Comparison of ENCODE assay signal across 18 cellular contexts in the genomic region with DNA sequence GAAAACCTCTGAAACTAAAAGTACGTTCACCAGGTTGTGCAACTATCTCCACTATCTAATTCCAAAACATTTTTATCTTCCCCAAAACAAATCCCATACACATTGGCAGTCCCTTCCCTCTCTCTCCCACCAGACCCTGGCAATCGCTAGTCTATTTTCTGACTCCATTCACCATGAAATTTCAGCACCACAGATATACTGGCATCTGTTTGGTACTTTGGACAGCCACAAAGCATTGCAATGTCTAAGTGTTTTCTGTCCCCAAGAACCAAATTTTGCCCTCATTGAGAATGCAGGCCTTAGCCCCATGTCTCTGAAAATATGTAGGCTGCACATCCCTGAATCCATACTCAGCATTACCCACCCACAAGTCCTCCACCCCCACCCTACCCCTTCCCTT. TPM values are rescaled to one million over a fixed set of nuclear protein-coding genes. Genes with fewer than 3 reads are reported as not detected.
DNase-seq lines count a peak whose midpoint lies in the region; ATAC-seq and TF ChIP-seq lines count a peak whose summit lies in the region.
"Had no signal": no experiment of that assay in that cellular context is flagged by ENCODE, and none has a peak within 500 bp of the region (broad histone marks: within the 10 kb centered on the region; RNA-seq: fewer than 3 reads in every experiment).

No MANE protein-coding gene starts in this region.

- H2AFZ ChIP-seq in SK-N-SH (ENCODE audit: low read depth) = no peak overlapping the region
- H2AFZ ChIP-seq: GM23338 had no signal

- no peak for TF ChIP-seq RAD21 in SK-N-SH (IDR thresholded peaks at IDR 0.05; ENCODE audit: low read length)

- H3K4me1 ChIP-seq in SK-N-SH (ENCODE audit: control insufficient read depth in 1 of 2, insufficient read depth in 2 of 2, low read depth in 1 of 2, low read length in 1 of 2) (no peaks in the 10 kb centered on the region; a peak in 1 of 4 replicates), left ventricle myocardium inferior (peaks cover 17% of the 10 kb centered on the region), right atrium auricular region (peaks cover 0 to 7% of the 10 kb centered on the region in 2 donors), skeletal muscle tissue (ENCODE audit: control insufficient read depth in 3 of 3, insufficient read depth in 3 of 3, low read length in 3 of 3) (peaks cover 25 to 46% (median 42%) of the 10 kb centered on the region in 3 donors), transverse colon (peaks cover 0 to 13% (median 5%) of the 10 kb centered on the region in 4 donors)

- no peak for TF ChIP-seq POLR2A in transverse colon (IDR thresholded peaks at IDR 0.05)

- H3K27ac ChIP-seq in SK-N-SH (ENCODE audit: low read depth in 2 of 2, low read length in 1 of 2) = no peak overlapping the region
- peak overlapping the region; percentile 75 for H3K27ac ChIP-seq in left ventricle myocardium inferior (replicated peaks)
- H3K27ac ChIP-seq in right atrium auricular region = peak overlapping the region in 1 of 2 donors; percentile 29
- peak overlapping the region; percentile 80 for H3K27ac ChIP-seq in KOPT-K1 (ENCODE audit: low read depth, low read length, poor library complexity, severe bottlenecking)
- H3K27ac ChIP-seq in skeletal muscle tissue (ENCODE audit: low read depth, low read length) = peak overlapping the region; percentile 97
- no peak overlapping the region for H3K27ac ChIP-seq in transverse colon
- H3K27ac ChIP-seq: 22Rv1, BLaER1 had no signal

- H3K27me3 ChIP-seq in SK-N-SH (ENCODE audit: insufficient read depth) (peaks cover 10% of the 10 kb centered on the region; the same call in 1 of the 2 replicates), left ventricle myocardium inferior (ENCODE audit: low read depth) (peaks cover 35% of the 10 kb centered on the region), right atrium auricular region (no peaks in the 10 kb centered on the region), skeletal muscle tissue (ENCODE audit: control insufficient read depth in 3 of 3, insufficient read depth in 3 of 3, low read length in 3 of 3) (no peaks in the 10 kb centered on the region), transverse colon (peaks cover 16% of the 10 kb centered on the region)
- H3K27me3 ChIP-seq: BLaER1 had no signal

- no peaks in the 10 kb centered on the region for H3K9me2 ChIP-seq in SK-N-SH

- no peaks in the 10 kb centered on the region for H3K9me3 ChIP-seq in SK-N-SH
- H3K9me3 ChIP-seq in left ventricle myocardium inferior (replicated peaks) = no peaks in the 10 kb centered on the region
- H3K9me3 ChIP-seq in right atrium auricular region = no peaks in the 10 kb centered on the region
- no peaks in the 10 kb centered on the region for H3K9me3 ChIP-seq in KOPT-K1 (ENCODE audit: insufficient read depth, low read length, poor library complexity, severe bottlenecking)
- H3K9me3 ChIP-seq in skeletal muscle tissue (ENCODE audit: control insufficient read depth in 3 of 3, low read length in 3 of 3) = no peaks in the 10 kb centered on the region
- H3K9me3 ChIP-seq in transverse colon = no peaks in the 10 kb centered on the region
- H3K9me3 ChIP-seq: BLaER1 had no signal

- DNase-seq in SK-N-SH (no peak), left ventricle myocardium inferior (no peak), right atrium auricular region (ENCODE audit: low spot score) (no peak), HuH-7.5 (ENCODE audit: low spot score) (no peak), transverse colon (no peak)
- DNase-seq: CD4-positive, alpha-beta memory T cell; DMS153; DMS79; GF-D8; HCEC 1CT had no signal

- in situ Hi-C loops in transverse colon (cut with MboI; ENCODE audit: low pct_ligation_motif_present in 1 of 4, low pct_unique_long_range_greater_than_20kb in 1 of 4, low sequenced_read_pairs in 3 of 4) = no loop called here

- WGBS in SK-N-SH (ENCODE audit: low lambda C conversion rate) = 35% methylated on average over 2 of the region's 2 CpGs
- WGBS in transverse colon (ENCODE audit: low coverage in 1 of 2), 2 donors = 48 to 71% methylated on average over 2 of the region's 2 CpGs

- no peaks in the 10 kb centered on the region for H3F3A ChIP-seq in SK-N-SH (replicated peaks; ENCODE audit: insufficient read depth)

- no peak overlapping the region for H3K4me2 ChIP-seq in SK-N-SH
- H3K4me2 ChIP-seq: BLaER1, GM23338 had no signal

- H3K4me3 ChIP-seq in SK-N-SH (ENCODE audit: low read depth in 2 of 2, low read length in 1 of 2) = no peak overlapping the region
- H3K4me3 ChIP-seq in left ventricle myocardium inferior = no peak overlapping the region
- H3K4me3 ChIP-seq in right atrium auricular region = no peak overlapping the region
- H3K4me3 ChIP-seq in skeletal muscle tissue (ENCODE audit: low read length in 3 of 3) = no peak overlapping the region
- H3K4me3 ChIP-seq in transverse colon = no peak overlapping the region
- H3K4me3 ChIP-seq: BLaER1, GM23338 had no signal

- CTCF ChIA-PET in SK-N-SH (lab: Yijun Ruan, JAX) = no interaction called here

- H3K9ac ChIP-seq in SK-N-SH = no peak overlapping the region
- peak overlapping the region; percentile 8 to 71 (median 26) for H3K9ac ChIP-seq in skeletal muscle tissue (ENCODE audit: low read depth in 1 of 3, low read length in 3 of 3)
- H3K9ac ChIP-seq: BLaER1 had no signal

- POLR2A ChIA-PET in SK-N-SH (lab: Yijun Ruan, JAX) = no interaction called here

- no peak for TF ChIP-seq EP300 in SK-N-SH (IDR thresholded peaks at IDR 0.05; ENCODE audit: borderline replicate concordance in 1 of 2, low read depth in 1 of 2, low read length in 1 of 2)
- no peak for TF ChIP-seq EP300 in transverse colon (IDR thresholded peaks at IDR 0.05; ENCODE audit: low read depth)

- intact Hi-C loops in left ventricle myocardium inferior (cut with micrococcal nuclease) = no loop called here
- intact Hi-C loops in transverse colon (cut with DNase I; ENCODE audit: low total_unique reads) = no loop called here

- ATAC-seq in SK-N-SH treated with all-trans-retinoic acid at 6 μM for 48 hours = no peak
- ATAC-seq: GM23338 had no signal

- H3K36me3 ChIP-seq in SK-N-SH (replicated peaks in 1 of 2; ENCODE audit: control insufficient read depth in 1 of 2, insufficient read depth in 2 of 2, low read length in 1 of 2) (no peaks in the 10 kb centered on the region), left ventricle myocardium inferior (no peaks in the 10 kb centered on the region), right atrium auricular region (no peaks in the 10 kb centered on the region), KOPT-K1 (ENCODE audit: insufficient read depth, low read length) (no peaks in the 10 kb centered on the region), skeletal muscle tissue (ENCODE audit: control insufficient read depth in 3 of 3, insufficient read depth in 3 of 3, low read length in 3 of 3) (no peaks in the 10 kb centered on the region), transverse colon (no peaks in the 10 kb centered on the region)
- H3K36me3 ChIP-seq: BLaER1 had no signal

- H4K20me1 ChIP-seq in SK-N-SH (ENCODE audit: insufficient read depth) = no peaks in the 10 kb centered on the region
- H4K20me1 ChIP-seq: BLaER1 had no signal

- no peak for TF ChIP-seq CTCF in SK-N-SH (IDR thresholded peaks at IDR 0.05)
- no peak for TF ChIP-seq CTCF in left ventricle myocardium inferior (IDR thresholded peaks at IDR 0.05; ENCODE audit: borderline replicate concordance)
- no peak for TF ChIP-seq CTCF in right atrium auricular region (IDR thresholded peaks at IDR 0.05)
- TF ChIP-seq CTCF in transverse colon (IDR thresholded peaks at IDR 0.05) = no peak

- no peaks in the 10 kb centered on the region for H3K79me2 ChIP-seq in SK-N-SH (ENCODE audit: insufficient read depth)

TF ChIP-seq in SK-N-SH, 30 proteins besides CTCF, POLR2A, EP300 and RAD21 (continues in another document):
- TF ChIP-seq NRF1 (IDR thresholded peaks at IDR 0.05; ENCODE audit: low read depth, low read length) = no peak

TF ChIP-seq in SK-N-SH treated with all-trans-retinoic acid at 6 μM for 48 hours, 23 proteins besides CTCF, POLR2A, EP300 and RAD21 (continues in another document):
- no peak for TF ChIP-seq ZNF565 (CRISPR knock-in tag; conservative IDR thresholded peaks at IDR 0.05; ENCODE audit: low read depth)
- no peak for TF ChIP-seq PPARA (CRISPR knock-in tag; IDR thresholded peaks at IDR 0.05; ENCODE audit: borderline replicate concordance)
- TF ChIP-seq ISL1 (CRISPR knock-in tag; IDR thresholded peaks at IDR 0.05) = no peak
- TF ChIP-seq ZC3H10 (CRISPR knock-in tag; IDR thresholded peaks at IDR 0.05) = no peak
- TF ChIP-seq ZFP30 (CRISPR knock-in tag; IDR thresholded peaks at IDR 0.05) = no peak
- TF ChIP-seq ESRRG (CRISPR knock-in tag; IDR thresholded peaks at IDR 0.05) = no peak
- TF ChIP-seq ZNF8 (CRISPR knock-in tag; IDR thresholded peaks at IDR 0.05) = no peak
- no peak for TF ChIP-seq CSDC2 (CRISPR knock-in tag; IDR thresholded peaks at IDR 0.05)
- no peak for TF ChIP-seq OSR1 (CRISPR knock-in tag; IDR thresholded peaks at IDR 0.05)
- TF ChIP-seq, protein P1, sequence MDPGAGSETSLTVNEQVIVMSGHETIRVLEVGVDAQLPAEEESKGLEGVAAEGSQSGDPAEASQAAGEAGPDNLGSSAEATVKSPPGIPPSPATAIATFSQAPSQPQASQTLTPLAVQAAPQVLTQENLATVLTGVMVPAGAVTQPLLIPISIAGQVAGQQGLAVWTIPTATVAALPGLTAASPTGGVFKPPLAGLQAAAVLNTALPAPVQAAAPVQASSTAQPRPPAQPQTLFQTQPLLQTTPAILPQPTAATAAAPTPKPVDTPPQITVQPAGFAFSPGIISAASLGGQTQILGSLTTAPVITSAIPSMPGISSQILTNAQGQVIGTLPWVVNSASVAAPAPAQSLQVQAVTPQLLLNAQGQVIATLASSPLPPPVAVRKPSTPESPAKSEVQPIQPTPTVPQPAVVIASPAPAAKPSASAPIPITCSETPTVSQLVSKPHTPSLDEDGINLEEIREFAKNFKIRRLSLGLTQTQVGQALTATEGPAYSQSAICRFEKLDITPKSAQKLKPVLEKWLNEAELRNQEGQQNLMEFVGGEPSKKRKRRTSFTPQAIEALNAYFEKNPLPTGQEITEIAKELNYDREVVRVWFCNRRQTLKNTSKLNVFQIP (CRISPR knock-in tag; IDR thresholded peaks at IDR 0.05; ENCODE audit: borderline replicate concordance, low read depth) = no peak
- no peak for TF ChIP-seq RARB (CRISPR knock-in tag; IDR thresholded peaks at IDR 0.05)

RNA-seq across cellular contexts. Expression of a gene that starts 28.0 kb away (rescaled TPM):
- 0.13 and 0.23 TPM in 2 replicates for polyA plus RNA-seq in SK-N-SH (2012; rRNA removed)
- 0.09 and 0.22 TPM in 2 replicates for polyA plus RNA-seq in SK-N-SH (2012; cell fraction: cytosol; rRNA removed)
- polyA plus RNA-seq in SK-N-SH (2012; cell fraction: nucleus; rRNA removed) = 0.23 and 0.35 TPM in 2 replicates
- total RNA-seq in left ventricle myocardium inferior (17.5 TPM), right atrium auricular region (10 to 100 TPM; 18.7 to 19.5 TPM), skeletal muscle tissue (28.2 TPM), transverse colon (100 to 1,000 TPM in 1 of 4 donors, 1 to 10 TPM in 2, not detected in 1; 1.3 to 135 (median 3.5) TPM)
- total RNA-seq: CD4-positive, alpha-beta memory T cell had no signal
- polyA plus RNA-seq: AG04450, CD14-positive monocyte had no signal

Comparison
In these comparisons a context has a peak if more than half of its experiments do, and no peak if none do; other contexts are left out.
1. H3K27ac ChIP-seq: peak in left ventricle myocardium inferior (single experiment), KOPT-K1 (single experiment) and skeletal muscle tissue (single experiment); none in SK-N-SH (0 of 2) and transverse colon (0 of 4).